ENCODE assay signal across 8 cellular contexts in genomic region chr10:55410415-55410885, GRCh38.
DNase-seq lines count a peak whose midpoint lies in the region; ATAC-seq and TF ChIP-seq lines count a peak whose summit lies in the region.

No MANE protein-coding gene starts in this region.

- H3K36me3 ChIP-seq in breast epithelium: no peaks in the 10 kb centered on the region

- H3K4me3 Mint-ChIP-seq in immature natural killer cell: no peak overlapping the region

- no peak overlapping the region for H3K27ac Mint-ChIP-seq in immature natural killer cell

- H3K9me3 Mint-ChIP-seq in immature natural killer cell: peaks cover 2 to 30% (median 10%) of the 10 kb centered on the region in 6 donors

- H3K9me3 ChIP-seq in breast epithelium: no peaks in the 10 kb centered on the region

- peak; percentile 58 for DNase-seq in A172 (ENCODE audit: low spot score)
- DNase-seq in NCI-H1930 (lab: John Stamatoyannopoulos, UW): peak; percentile 27 to 30
- DNase-seq in breast epithelium (ENCODE audit: low spot score in 2 of 2): peak; percentile 34 to 52
- DNase-seq in left kidney (ENCODE audit: low read depth, low spot score): peak; percentile 70
- no peak for DNase-seq in GM20000 (ENCODE audit: low spot score)
- DNase-seq in immature natural killer cell: no peak
- DNase-seq in DMS114 treated with DMSO at 0.1 percent for 48 hours (lab: John Stamatoyannopoulos, UW; ENCODE audit: unreplicated experiment): no peak

- no peak for TF ChIP-seq CTCF in breast epithelium (IDR thresholded peaks at IDR 0.05)
- no peak for TF ChIP-seq CTCF in GM20000 (IDR thresholded peaks at IDR 0.05; ENCODE audit: extremely low read depth, missing control alignments)

- H3K27ac ChIP-seq in breast epithelium: no peak overlapping the region

- H3K4me1 ChIP-seq in breast epithelium: no peaks in the 10 kb centered on the region

- intact Hi-C loops in breast epithelium (cut with DNase I; ENCODE audit: low total_unique reads): no loop called here

- ATAC-seq in HG02642 (IDR thresholded peaks at IDR 0.05; ENCODE audit: poor library complexity, unreplicated experiment): no peak

- no peak overlapping the region for H3K4me3 ChIP-seq in breast epithelium

- no peak for TF ChIP-seq POLR2A in breast epithelium (IDR thresholded peaks at IDR 0.05)

- no peaks in the 10 kb centered on the region for H3K36me3 Mint-ChIP-seq in immature natural killer cell

- peaks cover 0 to 2% (median 1%) of the 10 kb centered on the region in 3 donors for H3K27me3 Mint-ChIP-seq in immature natural killer cell (ENCODE audit: low read depth in 3 of 3)

- no peaks in the 10 kb centered on the region for H3K27me3 ChIP-seq in breast epithelium

- no peaks in the 10 kb centered on the region for H3K4me1 Mint-ChIP-seq in immature natural killer cell

Comparison
In these comparisons a context has a peak if more than half of its experiments do, and no peak if none do; other contexts are left out.
1. DNase-seq: peak in A172 (single experiment), NCI-H1930 (2 of 2), breast epithelium (2 of 2) and left kidney (single experiment); none in GM20000 (single experiment), immature natural killer cell (0 of 3) and DMS114 treated with DMSO at 0.1 percent for 48 hours (single experiment).